2 cellular contexts compared by ENCODE assay signal in the genomic region with DNA sequence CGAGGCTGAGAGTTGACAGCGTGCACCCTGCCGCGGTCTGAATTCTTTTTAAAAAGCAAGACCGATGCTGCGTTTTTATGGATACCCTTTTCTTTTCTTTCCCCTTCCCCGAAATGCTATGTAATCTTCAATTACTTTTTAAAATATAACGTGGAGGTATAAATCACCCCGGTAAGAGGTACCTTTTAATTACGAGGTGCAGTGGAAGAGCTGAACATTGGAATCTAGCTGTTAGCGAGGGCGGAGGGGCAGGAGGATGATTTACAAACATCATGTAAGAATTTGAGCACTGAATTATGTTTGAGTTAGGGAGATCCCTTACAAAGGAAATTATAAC.
TF ChIP-seq lines count a peak whose summit lies in the region.

No MANE protein-coding gene starts in this region.

TF ChIP-seq in liver, 16 proteins besides CTCF, POLR2A, EP300 and RAD21 (continued from another document):
- no peak for TF ChIP-seq ZBTB33 (IDR thresholded peaks at IDR 0.05)

TF ChIP-seq in SK-N-SH, 30 proteins besides CTCF, POLR2A, EP300 and RAD21 (continued from another document):
- TF ChIP-seq, protein P1, sequence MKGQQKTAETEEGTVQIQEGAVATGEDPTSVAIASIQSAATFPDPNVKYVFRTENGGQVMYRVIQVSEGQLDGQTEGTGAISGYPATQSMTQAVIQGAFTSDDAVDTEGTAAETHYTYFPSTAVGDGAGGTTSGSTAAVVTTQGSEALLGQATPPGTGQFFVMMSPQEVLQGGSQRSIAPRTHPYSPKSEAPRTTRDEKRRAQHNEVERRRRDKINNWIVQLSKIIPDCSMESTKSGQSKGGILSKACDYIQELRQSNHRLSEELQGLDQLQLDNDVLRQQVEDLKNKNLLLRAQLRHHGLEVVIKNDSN (IDR thresholded peaks at IDR 0.05; ENCODE audit: borderline replicate concordance, low read depth) = no peak
- TF ChIP-seq MAX (IDR thresholded peaks at IDR 0.05; ENCODE audit: low read depth) (no peak), NFIC (IDR thresholded peaks at IDR 0.05; ENCODE audit: borderline replicate concordance) (no peak), GABPA (IDR thresholded peaks at IDR 0.05; ENCODE audit: low read depth) (no peak), POLR2AphosphoS5 (IDR thresholded peaks at IDR 0.05; ENCODE audit: low read depth, low read length) (no peak), ZBTB33 (IDR thresholded peaks at IDR 0.05; ENCODE audit: borderline replicate concordance, low read depth) (no peak), EZH2phosphoT487 (IDR thresholded peaks at IDR 0.05; ENCODE audit: borderline replicate concordance, low read depth) (no peak), RCOR1 (IDR thresholded peaks at IDR 0.05; ENCODE audit: low read length) (no peak), SIN3A (IDR thresholded peaks at IDR 0.05; ENCODE audit: borderline replicate concordance, low read depth, low read length) (no peak)
